In genomic region chr22:20642668-20643179, GRCh38 we compare ENCODE assay signal across 1 cellular context.
TF ChIP-seq lines count a peak whose summit lies in the region.

No MANE protein-coding gene starts in this region.

TF ChIP-seq in K562, 482 proteins besides CTCF, POLR2A, EP300 and RAD21 (continued from another document):
- TF ChIP-seq RCOR1 (IDR thresholded peaks at IDR 0.05; ENCODE audit: borderline replicate concordance in 1 of 2, low read depth in 2 of 2, low read length in 2 of 2) (0 out of 4 replicates have a peak, but pooled peaks of 1 of the 2 experiments have one; percentile 10), OTX1 (CRISPR knock-in tag; IDR thresholded peaks at IDR 0.05) (no peak), KDM2B (CRISPR knock-in tag; IDR thresholded peaks at IDR 0.05) (0 out of 2 replicates have a peak, but pooled peaks have one; percentile 19), EP400 (IDR thresholded peaks at IDR 0.05) (no peak), NFRKB (IDR thresholded peaks at IDR 0.05; ENCODE audit: low read depth) (no peak), USF2 (CRISPR knock-in tag; IDR thresholded peaks at IDR 0.05) (peak; percentile 69)
TF ChIP-seq in K562: peak in this region for 20.
